In genomic region chr16:16196099-16196498, GRCh38 we compare ENCODE assay signal across 11 cellular contexts. TPM values are rescaled to one million over a fixed set of nuclear protein-coding genes. Genes with fewer than 3 reads are reported as not detected.
"Had no signal": no experiment of that assay in that cellular context is flagged by ENCODE, and none has a peak within 500 bp of the region (broad histone marks: within the 10 kb centered on the region; RNA-seq: fewer than 3 reads in every experiment).

No MANE protein-coding gene starts in this region.

- H2AFZ ChIP-seq: GM23248, GM23338 had no signal

- H3K4me3 Mint-ChIP-seq: GM23338, H9, HFFc6 had no signal

- H3K4me3 ChIP-seq: GM23248, GM23338, HAP-1 had no signal

- DNase-seq: GM23248, GOT3, H7, H9, HCEC 1CT, HFFc6 had no signal

- FAIRE-seq: H1, H54 had no signal

- H3K4me2 ChIP-seq: GM23338 had no signal

- H3K27ac ChIP-seq: GM23248 had no signal

- H3K9me3 Mint-ChIP-seq: GM23338, H9, HFFc6 had no signal

- H3K27ac Mint-ChIP-seq: GM23338, H9, HFFc6 had no signal

- H3K9me3 ChIP-seq: HAP-1 had no signal

- ATAC-seq: GM23338, HCT116 had no signal

- H3K4me1 ChIP-seq: HAP-1 had no signal

- H3K36me3 ChIP-seq: HAP-1 had no signal

- H3K9ac ChIP-seq: GM23248 had no signal

RNA-seq across cellular contexts. Expression of gene ABCC6, which starts 27.2 kb away (rescaled TPM):
- total RNA-seq: GM23248 had no signal
